In the genomic region with DNA sequence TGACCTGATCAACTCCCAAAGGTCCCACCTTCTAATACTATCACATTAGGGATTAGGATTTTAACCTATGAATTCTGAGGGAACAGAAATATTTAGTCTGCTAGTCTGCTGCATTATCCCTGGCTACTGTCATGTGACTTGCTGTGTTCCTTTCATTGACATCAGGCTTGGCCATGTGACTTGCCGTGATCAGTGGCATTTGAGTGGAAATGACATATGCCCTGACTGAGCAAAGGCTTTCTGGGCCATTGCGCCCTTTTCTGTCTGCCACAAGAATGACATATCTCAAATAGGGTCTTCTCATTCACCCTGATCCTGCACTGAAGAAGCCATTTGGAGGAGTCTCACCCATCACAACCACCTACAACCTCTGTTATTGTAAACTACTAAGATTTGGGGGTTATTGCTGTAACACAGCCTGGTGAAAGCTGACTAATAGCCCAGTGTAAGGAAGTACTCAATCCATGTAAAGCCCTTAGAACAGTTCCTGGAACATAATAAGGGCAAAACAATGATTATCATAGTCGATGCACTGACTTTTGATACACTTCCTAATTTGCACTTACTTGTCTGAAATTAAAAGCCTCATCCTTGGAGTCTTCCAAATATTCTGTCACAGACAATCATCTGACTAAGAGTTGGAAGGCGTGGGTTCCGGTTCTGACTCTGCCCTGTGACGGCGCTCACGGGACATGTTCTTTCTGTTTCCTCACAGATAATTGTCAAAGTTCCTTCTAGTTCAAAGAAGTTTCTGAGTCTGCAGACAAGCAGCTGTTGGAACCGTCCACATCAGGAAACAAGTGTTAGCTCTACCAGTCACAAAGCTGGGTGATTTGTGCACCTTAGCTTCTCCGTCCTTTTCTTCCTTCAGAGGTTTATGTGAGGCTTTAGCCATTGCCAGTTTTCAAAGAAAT, we compare ENCODE assay signal across 9 cellular contexts. TPM values are rescaled to one million over a fixed set of nuclear protein-coding genes. Genes with fewer than 3 reads are reported as not detected.
A peak's percentile ranks its signal among the peaks of the same experiment; 100 is the strongest.
DNase-seq lines count a peak whose midpoint lies in the region; ATAC-seq and TF ChIP-seq lines count a peak whose summit lies in the region.
"Had no signal": no experiment of that assay in that cellular context is flagged by ENCODE, and none has a peak within 500 bp of the region (broad histone marks: within the 10 kb centered on the region; RNA-seq: fewer than 3 reads in every experiment).

No MANE protein-coding gene starts in this region.

- DNase-seq in NCI-H2171 treated with DMSO at 0.1 percent for 48 hours (lab: John Stamatoyannopoulos, UW) = peak; percentile 27
- DNase-seq in NCI-H2171 (lab: John Stamatoyannopoulos, UW) = no peak
- peak; percentile 35 for DNase-seq in activated gamma-delta T cell treated with anti-CD3 and anti-CD28 coated beads, Interleukin-2, amount 50 U/mL, for 16 hours (ENCODE audit: low read depth)
- peak; percentile 86 to 96 for DNase-seq in lower leg skin (ENCODE audit: low spot score in 2 of 2)
- DNase-seq in stimulated activated CD8-positive, alpha-beta memory T cell treated with anti-CD3 and anti-CD28 coated beads, Interleukin-4, amount 100 ng/mL, for 48 hours = peak; percentile 67
- no peak for DNase-seq in NCI-H1092 (lab: John Stamatoyannopoulos, UW)

- intact Hi-C loops in lower leg skin (cut with DNase I; ENCODE audit: low total_unique reads) = no loop called here

- H3K9ac ChIP-seq in OCI-LY3 (ENCODE audit: low read length) = peak overlapping the region; percentile 72

- H3K4me2 ChIP-seq in OCI-LY3 (ENCODE audit: low read length) = peak overlapping the region; percentile 84

- TF ChIP-seq POLR2A in lower leg skin (IDR thresholded peaks at IDR 0.05) = no peak

- no peaks in the 10 kb centered on the region for H4K20me1 ChIP-seq in OCI-LY3 (ENCODE audit: insufficient read depth, low read length)

- no peak for ATAC-seq in GM18520 (IDR thresholded peaks at IDR 0.05; ENCODE audit: unreplicated experiment)

- no peaks in the 10 kb centered on the region for H3K27me3 ChIP-seq in OCI-LY3 (ENCODE audit: low read depth, low read length)

- H3K4me1 ChIP-seq in OCI-LY3 (ENCODE audit: low read length) = peaks cover 94% of the 10 kb centered on the region

- no peaks in the 10 kb centered on the region for H3K9me3 ChIP-seq in OCI-LY3 (ENCODE audit: insufficient read depth, low read length)
- H3K9me3 ChIP-seq: neutrophil had no signal

- TF ChIP-seq CTCF in OCI-LY3 (IDR thresholded peaks at IDR 0.05; ENCODE audit: low read depth, low read length) (0 out of 2 replicates have a peak, but pooled peaks have one; percentile 10), lower leg skin (IDR thresholded peaks at IDR 0.05) (no peak)

- H3K4me3 ChIP-seq in OCI-LY3 (ENCODE audit: low read length) = peak overlapping the region; percentile 44
- no peak overlapping the region for H3K4me3 ChIP-seq in lower leg skin (ENCODE audit: low read depth, poor library complexity, severe bottlenecking)

- peak overlapping the region; percentile 94 for H3K27ac ChIP-seq in OCI-LY3 (ENCODE audit: low read length)
- H3K27ac ChIP-seq: neutrophil had no signal

- H3K36me3 ChIP-seq in OCI-LY3 (replicated peaks; ENCODE audit: low read depth, low read length) = no peaks in the 10 kb centered on the region
- H3K36me3 ChIP-seq: neutrophil had no signal

- 54% methylated on average over 10 of the region's 10 CpGs for WGBS in lower leg skin, 2 donors

- no peaks in the 10 kb centered on the region for H3K79me2 ChIP-seq in OCI-LY3 (ENCODE audit: low read length)

- 0 out of 2 replicates have a peak overlapping the region, but pooled peaks have one; percentile 11 for H2AFZ ChIP-seq in OCI-LY3 (ENCODE audit: low read depth, low read length)

RNA-seq across cellular contexts. Expression of a gene that starts 33.2 kb away (rescaled TPM):
- total RNA-seq in lower leg skin = 10 to 100 TPM; 53.7 to 58.2 (median 57.6) TPM

Comparison
In these comparisons a context has a peak if more than half of its experiments do, and no peak if none do; other contexts are left out.
1. DNase-seq: peak in NCI-H2171 treated with DMSO at 0.1 percent for 48 hours (single experiment), activated gamma-delta T cell treated with anti-CD3 and anti-CD28 coated beads, Interleukin-2, amount 50 U/mL, for 16 hours (single experiment), lower leg skin (2 of 2) and stimulated activated CD8-positive, alpha-beta memory T cell treated with anti-CD3 and anti-CD28 coated beads, Interleukin-4, amount 100 ng/mL, for 48 hours (single experiment); none in NCI-H2171 (single experiment) and NCI-H1092 (single experiment).